In genomic region chr2:38465789-38466127, GRCh38 we compare ENCODE assay signal across 8 cellular contexts.
DNase-seq lines count a peak whose midpoint lies in the region; ATAC-seq and TF ChIP-seq lines count a peak whose summit lies in the region.

No MANE protein-coding gene starts in this region.

- peaks cover 1% of the 10 kb centered on the region for H3K9me3 Mint-ChIP-seq in glutamatergic neuron (ENCODE audit: unreplicated experiment)

- H3K27ac Mint-ChIP-seq in T-helper 17 cell: no peak overlapping the region
- H3K27ac Mint-ChIP-seq in glutamatergic neuron (ENCODE audit: unreplicated experiment): no peak overlapping the region

- ATAC-seq in HG02759 (IDR thresholded peaks at IDR 0.05; ENCODE audit: unreplicated experiment) (peak; percentile 61), T-helper 17 cell (peak; percentile 47), HG02970 (IDR thresholded peaks at IDR 0.05; ENCODE audit: low FRiP score, unreplicated experiment) (no peak)

- H3K9me3 ChIP-seq in T-helper 17 cell (ENCODE audit: control insufficient read depth, low read length, poor library complexity, severe bottlenecking): no peaks in the 10 kb centered on the region

- H3K36me3 Mint-ChIP-seq in T-helper 17 cell (ENCODE audit: low read depth) (no peaks in the 10 kb centered on the region), glutamatergic neuron (ENCODE audit: unreplicated experiment) (no peaks in the 10 kb centered on the region)

- peaks cover 12% of the 10 kb centered on the region for H3K27me3 Mint-ChIP-seq in T-helper 17 cell
- H3K27me3 Mint-ChIP-seq in glutamatergic neuron (ENCODE audit: unreplicated experiment): peaks cover 3% of the 10 kb centered on the region

- H3K4me3 Mint-ChIP-seq in T-helper 17 cell: no peak overlapping the region
- H3K4me3 Mint-ChIP-seq in glutamatergic neuron (ENCODE audit: unreplicated experiment): no peak overlapping the region

- no peaks in the 10 kb centered on the region for H3K4me1 Mint-ChIP-seq in T-helper 17 cell
- no peaks in the 10 kb centered on the region for H3K4me1 Mint-ChIP-seq in glutamatergic neuron (ENCODE audit: low read depth, unreplicated experiment)

- DNase-seq in SIG-M5 treated with dmso at 0.1 percent for 504 hours (lab: John Stamatoyannopoulos, UW; ENCODE audit: unreplicated experiment) (peak; percentile 27), SIG-M5 (lab: John Stamatoyannopoulos, UW) (no peak), T-helper 17 cell (no peak), glutamatergic neuron (no peak), NCI-H128 (lab: John Stamatoyannopoulos, UW; ENCODE audit: unreplicated experiment) (no peak)
- DNase-seq in stimulated activated CD8-positive, alpha-beta memory T cell treated with anti-CD3 and anti-CD28 coated beads, Interleukin-15, amount 100 ng/mL, for 1 hour (ENCODE audit: low read depth): peak; percentile 2

- peak; percentile 13 for TF ChIP-seq CTCF in glutamatergic neuron (IDR thresholded peaks at IDR 0.05; ENCODE audit: partially characterized antibody, unreplicated experiment)

Comparison
In these comparisons a context has a peak if more than half of its experiments do, and no peak if none do; other contexts are left out.
1. DNase-seq: peak in SIG-M5 treated with dmso at 0.1 percent for 504 hours (single experiment) and stimulated activated CD8-positive, alpha-beta memory T cell treated with anti-CD3 and anti-CD28 coated beads, Interleukin-15, amount 100 ng/mL, for 1 hour (single experiment); none in SIG-M5 (single experiment), T-helper 17 cell (0 of 3), glutamatergic neuron (single experiment) and NCI-H128 (single experiment).